Comparison of ENCODE assay signal across 20 cellular contexts in genomic region chr15:59396660-59397059, GRCh38.
"Had no signal": no experiment of that assay in that cellular context is flagged by ENCODE, and none has a peak within 500 bp of the region (broad histone marks: within the 10 kb centered on the region; RNA-seq: fewer than 3 reads in every experiment).

No MANE protein-coding gene starts in this region.

- H3K4me3 ChIP-seq: body of pancreas, lower lobe of right lung, upper lobe of right lung had no signal

- H3K9me3 ChIP-seq: body of pancreas, lower lobe of right lung, upper lobe of right lung had no signal

- H3K27me3 ChIP-seq: body of pancreas, upper lobe of right lung had no signal

- DNase-seq: activated B cell treated with CpG ODN at 0.5 μM for 24 hours; activated CD4-positive, alpha-beta T cell treated with anti-CD3 and anti-CD28 coated beads for 48 hours; activated CD8-positive, alpha-beta T cell treated with anti-CD3 and anti-CD28 coated beads for 36 hours; activated effector memory CD4-positive, alpha-beta T cell treated with anti-CD3 and anti-CD28 coated beads, Interleukin-2, amount 50 U/mL, for 16 hours; activated T-cell treated with anti-CD3 and anti-CD28 coated beads, Interleukin-2, amount 50 U/mL, for 4 hours; amniotic stem cell; body of pancreas; effector memory CD4-positive, alpha-beta T cell; foreskin keratinocyte; left colon; lower lobe of right lung; nephron progenitor cell; occipital lobe; right cardiac atrium; small intestine; stimulated activated naive CD8-positive, alpha-beta T cell treated with anti-CD3 and anti-CD28 coated beads, Interleukin-15, amount 100 ng/mL, for 72 hours; upper lobe of right lung had no signal

- H3K36me3 Mint-ChIP-seq: activated naive CD8-positive, alpha-beta T cell had no signal

- H3K27ac ChIP-seq: body of pancreas, foreskin keratinocyte, lower lobe of right lung, upper lobe of right lung had no signal

- H3K27ac Mint-ChIP-seq: activated B cell treated with CpG ODN at 0.5 μM for 24 hours; activated CD8-positive, alpha-beta T cell treated with anti-CD3 and anti-CD28 coated beads for 36 hours; activated naive CD8-positive, alpha-beta T cell; progenitor cell of endocrine pancreas; T-helper 1 cell treated with Interleukin-12 subunit alpha and Interleukin-12 subunit beta and Interleukin-4 antibody, amounts not matched to agents 30 μg/mL and 1 μg/mL, for 36 hours had no signal

- ATAC-seq: activated CD8-positive, alpha-beta T cell treated with anti-CD3 and anti-CD28 coated beads for 36 hours; activated T-cell treated with anti-CD3 and anti-CD28 coated beads, Interleukin-2, amount 50 U/mL, for 4 hours; body of pancreas; foreskin keratinocyte; left colon; lower lobe of right lung; right cardiac atrium; stimulated activated naive CD8-positive, alpha-beta T cell treated with anti-CD3 and anti-CD28 coated beads, Interleukin-15, amount 100 ng/mL, for 72 hours; upper lobe of right lung had no signal

- H3K27me3 Mint-ChIP-seq: activated B cell treated with CpG ODN at 0.5 μM for 24 hours had no signal

- H3K9me3 Mint-ChIP-seq: activated B cell treated with CpG ODN at 0.5 μM for 24 hours; activated CD8-positive, alpha-beta T cell treated with anti-CD3 and anti-CD28 coated beads for 36 hours; activated T-cell treated with anti-CD3 and anti-CD28 coated beads, Interleukin-2, amount 50 U/mL, for 4 hours; nephron progenitor cell; stimulated activated naive CD8-positive, alpha-beta T cell treated with anti-CD3 and anti-CD28 coated beads, Interleukin-15, amount 100 ng/mL, for 72 hours; T-helper 1 cell treated with Interleukin-12 subunit alpha and Interleukin-12 subunit beta and Interleukin-4 antibody, amounts not matched to agents 30 μg/mL and 1 μg/mL, for 36 hours had no signal

- H3K4me1 ChIP-seq: body of pancreas, lower lobe of right lung had no signal

- H3K4me3 Mint-ChIP-seq: activated B cell treated with CpG ODN at 0.5 μM for 24 hours; activated CD8-positive, alpha-beta T cell treated with anti-CD3 and anti-CD28 coated beads for 36 hours; activated naive CD8-positive, alpha-beta T cell; activated T-cell treated with anti-CD3 and anti-CD28 coated beads, Interleukin-2, amount 50 U/mL, for 4 hours; nephron progenitor cell; stimulated activated naive CD8-positive, alpha-beta T cell treated with anti-CD3 and anti-CD28 coated beads, Interleukin-15, amount 100 ng/mL, for 72 hours; T-helper 1 cell treated with Interleukin-12 subunit alpha and Interleukin-12 subunit beta and Interleukin-4 antibody, amounts not matched to agents 30 μg/mL and 1 μg/mL, for 36 hours had no signal

- H3K36me3 ChIP-seq: lower lobe of right lung, upper lobe of right lung had no signal
